Comparison of ENCODE assay signal across 1 cellular context in the genomic region with DNA sequence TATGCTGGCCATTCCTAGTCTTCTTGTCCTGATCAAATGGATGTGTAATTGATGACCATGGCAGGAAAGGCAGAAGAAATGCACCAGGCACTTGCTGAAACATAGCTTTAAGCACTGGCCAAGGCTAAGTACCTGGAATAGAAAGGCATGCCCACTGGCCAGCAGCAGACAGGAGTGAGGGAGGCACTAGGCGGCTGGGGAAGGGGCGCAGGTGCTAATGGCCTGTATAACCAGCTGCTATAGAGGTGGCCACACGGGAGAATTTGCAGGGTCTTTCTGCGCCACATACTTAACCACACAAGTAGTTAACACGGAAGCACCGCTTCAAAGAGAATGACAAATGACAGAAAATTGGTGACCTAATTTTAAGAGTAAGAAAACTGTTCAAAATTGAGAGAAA.
TF ChIP-seq lines count a peak whose summit lies in the region.

No MANE protein-coding gene starts in this region.

TF ChIP-seq in GM23338, 12 proteins besides CTCF, POLR2A, EP300 and RAD21 (continued from another document):
- TF ChIP-seq, protein P1, sequence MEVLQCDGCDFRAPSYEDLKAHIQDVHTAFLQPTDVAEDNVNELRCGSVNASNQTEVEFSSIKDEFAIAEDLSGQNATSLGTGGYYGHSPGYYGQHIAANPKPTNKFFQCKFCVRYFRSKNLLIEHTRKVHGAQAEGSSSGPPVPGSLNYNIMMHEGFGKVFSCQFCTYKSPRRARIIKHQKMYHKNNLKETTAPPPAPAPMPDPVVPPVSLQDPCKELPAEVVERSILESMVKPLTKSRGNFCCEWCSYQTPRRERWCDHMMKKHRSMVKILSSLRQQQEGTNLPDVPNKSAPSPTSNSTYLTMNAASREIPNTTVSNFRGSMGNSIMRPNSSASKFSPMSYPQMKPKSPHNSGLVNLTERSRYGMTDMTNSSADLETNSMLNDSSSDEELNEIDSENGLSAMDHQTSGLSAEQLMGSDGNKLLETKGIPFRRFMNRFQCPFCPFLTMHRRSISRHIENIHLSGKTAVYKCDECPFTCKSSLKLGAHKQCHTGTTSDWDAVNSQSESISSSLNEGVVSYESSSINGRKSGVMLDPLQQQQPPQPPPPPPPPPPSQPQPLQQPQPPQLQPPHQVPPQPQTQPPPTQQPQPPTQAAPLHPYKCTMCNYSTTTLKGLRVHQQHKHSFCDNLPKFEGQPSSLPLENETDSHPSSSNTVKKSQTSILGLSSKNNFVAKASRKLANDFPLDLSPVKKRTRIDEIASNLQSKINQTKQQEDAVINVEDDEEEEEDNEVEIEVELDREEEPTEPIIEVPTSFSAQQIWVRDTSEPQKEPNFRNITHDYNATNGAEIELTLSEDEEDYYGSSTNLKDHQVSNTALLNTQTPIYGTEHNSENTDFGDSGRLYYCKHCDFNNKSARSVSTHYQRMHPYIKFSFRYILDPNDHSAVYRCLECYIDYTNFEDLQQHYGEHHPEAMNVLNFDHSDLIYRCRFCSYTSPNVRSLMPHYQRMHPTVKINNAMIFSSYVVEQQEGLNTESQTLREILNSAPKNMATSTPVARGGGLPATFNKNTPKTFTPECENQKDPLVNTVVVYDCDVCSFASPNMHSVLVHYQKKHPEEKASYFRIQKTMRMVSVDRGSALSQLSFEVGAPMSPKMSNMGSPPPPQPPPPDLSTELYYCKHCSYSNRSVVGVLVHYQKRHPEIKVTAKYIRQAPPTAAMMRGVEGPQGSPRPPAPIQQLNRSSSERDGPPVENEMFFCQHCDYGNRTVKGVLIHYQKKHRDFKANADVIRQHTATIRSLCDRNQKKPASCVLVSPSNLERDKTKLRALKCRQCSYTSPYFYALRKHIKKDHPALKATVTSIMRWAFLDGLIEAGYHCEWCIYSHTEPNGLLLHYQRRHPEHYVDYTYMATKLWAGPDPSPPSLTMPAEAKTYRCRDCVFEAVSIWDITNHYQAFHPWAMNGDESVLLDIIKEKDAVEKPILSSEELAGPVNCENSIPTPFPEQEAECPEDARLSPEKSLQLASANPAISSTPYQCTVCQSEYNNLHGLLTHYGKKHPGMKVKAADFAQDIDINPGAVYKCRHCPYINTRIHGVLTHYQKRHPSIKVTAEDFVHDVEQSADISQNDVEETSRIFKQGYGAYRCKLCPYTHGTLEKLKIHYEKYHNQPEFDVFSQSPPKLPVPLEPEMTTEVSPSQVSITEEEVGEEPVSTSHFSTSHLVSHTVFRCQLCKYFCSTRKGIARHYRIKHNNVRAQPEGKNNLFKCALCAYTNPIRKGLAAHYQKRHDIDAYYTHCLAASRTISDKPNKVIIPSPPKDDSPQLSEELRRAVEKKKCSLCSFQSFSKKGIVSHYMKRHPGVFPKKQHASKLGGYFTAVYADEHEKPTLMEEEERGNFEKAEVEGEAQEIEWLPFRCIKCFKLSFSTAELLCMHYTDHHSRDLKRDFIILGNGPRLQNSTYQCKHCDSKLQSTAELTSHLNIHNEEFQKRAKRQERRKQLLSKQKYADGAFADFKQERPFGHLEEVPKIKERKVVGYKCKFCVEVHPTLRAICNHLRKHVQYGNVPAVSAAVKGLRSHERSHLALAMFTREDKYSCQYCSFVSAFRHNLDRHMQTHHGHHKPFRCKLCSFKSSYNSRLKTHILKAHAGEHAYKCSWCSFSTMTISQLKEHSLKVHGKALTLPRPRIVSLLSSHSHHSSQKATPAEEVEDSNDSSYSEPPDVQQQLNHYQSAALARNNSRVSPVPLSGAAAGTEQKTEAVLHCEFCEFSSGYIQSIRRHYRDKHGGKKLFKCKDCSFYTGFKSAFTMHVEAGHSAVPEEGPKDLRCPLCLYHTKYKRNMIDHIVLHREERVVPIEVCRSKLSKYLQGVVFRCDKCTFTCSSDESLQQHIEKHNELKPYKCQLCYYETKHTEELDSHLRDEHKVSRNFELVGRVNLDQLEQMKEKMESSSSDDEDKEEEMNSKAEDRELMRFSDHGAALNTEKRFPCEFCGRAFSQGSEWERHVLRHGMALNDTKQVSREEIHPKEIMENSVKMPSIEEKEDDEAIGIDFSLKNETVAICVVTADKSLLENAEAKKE (CRISPR knock-in tag; IDR thresholded peaks at IDR 0.05): no peak
- TF ChIP-seq, protein P2, sequence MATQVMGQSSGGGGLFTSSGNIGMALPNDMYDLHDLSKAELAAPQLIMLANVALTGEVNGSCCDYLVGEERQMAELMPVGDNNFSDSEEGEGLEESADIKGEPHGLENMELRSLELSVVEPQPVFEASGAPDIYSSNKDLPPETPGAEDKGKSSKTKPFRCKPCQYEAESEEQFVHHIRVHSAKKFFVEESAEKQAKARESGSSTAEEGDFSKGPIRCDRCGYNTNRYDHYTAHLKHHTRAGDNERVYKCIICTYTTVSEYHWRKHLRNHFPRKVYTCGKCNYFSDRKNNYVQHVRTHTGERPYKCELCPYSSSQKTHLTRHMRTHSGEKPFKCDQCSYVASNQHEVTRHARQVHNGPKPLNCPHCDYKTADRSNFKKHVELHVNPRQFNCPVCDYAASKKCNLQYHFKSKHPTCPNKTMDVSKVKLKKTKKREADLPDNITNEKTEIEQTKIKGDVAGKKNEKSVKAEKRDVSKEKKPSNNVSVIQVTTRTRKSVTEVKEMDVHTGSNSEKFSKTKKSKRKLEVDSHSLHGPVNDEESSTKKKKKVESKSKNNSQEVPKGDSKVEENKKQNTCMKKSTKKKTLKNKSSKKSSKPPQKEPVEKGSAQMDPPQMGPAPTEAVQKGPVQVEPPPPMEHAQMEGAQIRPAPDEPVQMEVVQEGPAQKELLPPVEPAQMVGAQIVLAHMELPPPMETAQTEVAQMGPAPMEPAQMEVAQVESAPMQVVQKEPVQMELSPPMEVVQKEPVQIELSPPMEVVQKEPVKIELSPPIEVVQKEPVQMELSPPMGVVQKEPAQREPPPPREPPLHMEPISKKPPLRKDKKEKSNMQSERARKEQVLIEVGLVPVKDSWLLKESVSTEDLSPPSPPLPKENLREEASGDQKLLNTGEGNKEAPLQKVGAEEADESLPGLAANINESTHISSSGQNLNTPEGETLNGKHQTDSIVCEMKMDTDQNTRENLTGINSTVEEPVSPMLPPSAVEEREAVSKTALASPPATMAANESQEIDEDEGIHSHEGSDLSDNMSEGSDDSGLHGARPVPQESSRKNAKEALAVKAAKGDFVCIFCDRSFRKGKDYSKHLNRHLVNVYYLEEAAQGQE (IDR thresholded peaks at IDR 0.05; ENCODE audit: unreplicated experiment): no peak
- TF ChIP-seq POLR2AphosphoS5 (IDR thresholded peaks at IDR 0.05; ENCODE audit: low read depth) (no peak), STAT1 (IDR thresholded peaks at IDR 0.05; ENCODE audit: unreplicated experiment) (no peak), JUNB (IDR thresholded peaks at IDR 0.05; ENCODE audit: unreplicated experiment) (no peak), CREB1 (CRISPR knock-in tag; IDR thresholded peaks at IDR 0.05; ENCODE audit: low read depth) (no peak)
